1 cellular context compared by ENCODE assay signal in the genomic region with DNA sequence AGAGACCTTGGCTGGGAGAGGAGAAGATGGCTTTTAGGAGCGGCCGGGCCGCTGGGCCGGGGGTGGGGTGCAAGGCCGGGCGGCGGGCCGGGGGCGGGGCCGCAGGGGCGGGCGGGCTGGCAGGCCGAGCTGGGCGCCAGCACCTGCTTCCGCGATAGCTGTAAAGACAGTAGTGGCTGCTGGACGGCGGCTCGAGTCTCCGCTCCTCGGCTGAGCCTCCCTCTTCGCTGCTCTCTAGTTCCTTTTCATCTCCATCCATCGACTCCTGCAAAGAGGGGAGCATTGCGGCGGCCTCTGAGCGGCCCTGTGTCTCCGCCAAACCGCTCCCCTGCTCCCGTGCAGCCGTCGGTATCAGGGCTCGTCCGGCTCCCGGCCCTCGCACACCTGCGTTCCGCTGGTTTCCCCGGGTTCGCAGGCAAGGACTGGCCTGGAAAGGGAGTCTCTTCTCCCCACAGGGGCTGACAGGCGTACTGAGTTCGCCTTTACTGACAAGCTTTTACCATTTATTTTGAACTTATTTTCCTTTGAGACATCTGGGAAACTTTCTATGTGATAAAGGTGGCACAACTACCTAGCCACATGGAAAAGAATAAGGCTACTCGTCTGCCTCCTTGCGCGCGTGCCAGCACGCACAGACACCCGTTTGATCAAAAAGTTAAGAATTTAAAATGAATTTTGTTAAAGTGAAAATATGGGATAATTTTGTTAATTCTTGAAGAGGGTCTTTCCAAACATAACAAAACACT.
TF ChIP-seq lines count a peak whose summit lies in the region.

A gene with protein sequence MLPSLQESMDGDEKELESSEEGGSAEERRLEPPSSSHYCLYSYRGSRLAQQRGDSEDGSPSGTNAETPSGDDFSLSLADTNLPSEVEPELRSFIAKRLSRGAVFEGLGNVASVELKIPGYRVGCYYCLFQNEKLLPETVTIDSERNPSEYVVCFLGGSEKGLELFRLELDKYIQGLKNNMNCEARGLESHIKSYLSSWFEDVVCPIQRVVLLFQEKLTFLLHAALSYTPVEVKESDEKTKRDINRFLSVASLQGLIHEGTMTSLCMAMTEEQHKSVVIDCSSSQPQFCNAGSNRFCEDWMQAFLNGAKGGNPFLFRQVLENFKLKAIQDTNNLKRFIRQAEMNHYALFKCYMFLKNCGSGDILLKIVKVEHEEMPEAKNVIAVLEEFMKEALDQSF (minus strand): TSS at position 317 of the 746 bp plus-strand sequence. CDS start 34 bp downstream, at position 283.

TF ChIP-seq in GM12878, 131 proteins besides CTCF, POLR2A, EP300 and RAD21 (continued from another document):
- TF ChIP-seq, protein P1, sequence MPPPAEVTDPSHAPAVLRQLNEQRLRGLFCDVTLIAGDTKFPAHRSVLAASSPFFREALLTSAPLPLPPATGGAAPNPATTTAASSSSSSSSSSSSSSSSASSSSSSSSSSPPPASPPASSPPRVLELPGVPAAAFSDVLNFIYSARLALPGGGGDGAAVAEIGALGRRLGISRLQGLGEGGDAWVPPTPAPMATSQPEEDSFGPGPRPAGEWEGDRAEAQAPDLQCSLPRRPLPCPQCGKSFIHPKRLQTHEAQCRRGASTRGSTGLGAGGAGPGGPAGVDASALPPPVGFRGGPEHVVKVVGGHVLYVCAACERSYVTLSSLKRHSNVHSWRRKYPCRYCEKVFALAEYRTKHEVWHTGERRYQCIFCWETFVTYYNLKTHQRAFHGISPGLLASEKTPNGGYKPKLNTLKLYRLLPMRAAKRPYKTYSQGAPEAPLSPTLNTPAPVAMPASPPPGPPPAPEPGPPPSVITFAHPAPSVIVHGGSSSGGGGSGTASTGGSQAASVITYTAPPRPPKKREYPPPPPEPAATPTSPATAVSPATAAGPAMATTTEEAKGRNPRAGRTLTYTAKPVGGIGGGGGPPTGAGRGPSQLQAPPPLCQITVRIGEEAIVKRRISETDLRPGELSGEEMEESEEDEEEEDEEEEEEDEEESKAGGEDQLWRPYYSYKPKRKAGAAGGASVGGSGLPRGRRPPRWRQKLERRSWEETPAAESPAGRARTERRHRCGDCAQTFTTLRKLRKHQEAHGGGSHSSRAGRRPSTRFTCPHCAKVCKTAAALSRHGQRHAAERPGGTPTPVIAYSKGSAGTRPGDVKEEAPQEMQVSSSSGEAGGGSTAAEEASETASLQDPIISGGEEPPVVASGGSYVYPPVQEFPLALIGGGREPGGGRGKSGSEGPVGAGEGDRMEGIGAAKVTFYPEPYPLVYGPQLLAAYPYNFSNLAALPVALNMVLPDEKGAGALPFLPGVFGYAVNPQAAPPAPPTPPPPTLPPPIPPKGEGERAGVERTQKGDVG (CRISPR knock-in tag; IDR thresholded peaks at IDR 0.05) = 0 out of 2 replicates have a peak, but pooled peaks have one; percentile 35
- TF ChIP-seq SKIL (IDR thresholded peaks at IDR 0.05; ENCODE audit: low read depth, poor library complexity, severe bottlenecking) (no peak), CHD1 (IDR thresholded peaks at IDR 0.05; ENCODE audit: low read depth, low read length) (no peak), TARDBP (IDR thresholded peaks at IDR 0.05; ENCODE audit: borderline replicate concordance) (peak; percentile 76; the same call in 1 of the 2 replicates), SREBF2 (IDR thresholded peaks at IDR 0.05; ENCODE audit: low read length) (peak; percentile 64), CBX5 (IDR thresholded peaks at IDR 0.05; ENCODE audit: low read depth) (peak; percentile 86), LARP7 (IDR thresholded peaks at IDR 0.05) (peak; percentile 87), MYC (IDR thresholded peaks at IDR 0.05; ENCODE audit: insufficient read depth, insufficient read length, insufficient replicate concordance, low read length, severe bottlenecking) (no peak), SIX5 (IDR thresholded peaks at IDR 0.05; ENCODE audit: low read depth, low read length, severe bottlenecking) (peak; percentile 72), TCF7 (IDR thresholded peaks at IDR 0.05; ENCODE audit: borderline replicate concordance) (peak; percentile 82), HDGF (IDR thresholded peaks at IDR 0.05) (no peak), SMC3 (IDR thresholded peaks at IDR 0.05; ENCODE audit: borderline replicate concordance, low read length) (no peak; the same call in 1 of the 2 replicates), ETV6 (conservative IDR thresholded peaks at IDR 0.05 in 1 of 2, IDR thresholded peaks at IDR 0.05 in 1 of 2; ENCODE audit: borderline replicate concordance in 1 of 2, low read depth in 1 of 2) (peak in 1 of 2 experiments; percentile 15; a peak in 1 of 4 replicates), RELB (IDR thresholded peaks at IDR 0.05; ENCODE audit: low read depth) (peak; percentile 87), BHLHE40 (IDR thresholded peaks at IDR 0.05; ENCODE audit: borderline replicate concordance in 1 of 2, low read depth in 2 of 2, low read length in 1 of 2) (peak; percentile 96 to 99), BACH1 (IDR thresholded peaks at IDR 0.05; ENCODE audit: borderline replicate concordance) (peak; percentile 78; the same call in 1 of the 2 replicates), MLLT1 (IDR thresholded peaks at IDR 0.05) (peak; percentile 98), NFYA (IDR thresholded peaks at IDR 0.05; ENCODE audit: borderline replicate concordance, low read depth, low read length) (no peak), HDAC2 (IDR thresholded peaks at IDR 0.05) (no peak), RFX5 (IDR thresholded peaks at IDR 0.05; ENCODE audit: low read depth, low read length) (peak; percentile 49; the same call in 1 of the 2 replicates), IKZF2 (IDR thresholded peaks at IDR 0.05) (peak; percentile 25 to 56; a peak in 2 of 4 replicates), ESRRA (IDR thresholded peaks at IDR 0.05; ENCODE audit: low read length) (peak; percentile 84; the same call in 1 of the 2 replicates), CEBPB (IDR thresholded peaks at IDR 0.05; ENCODE audit: borderline replicate concordance in 1 of 2, low read depth in 2 of 2, low read length in 2 of 2) (no peak), PML (IDR thresholded peaks at IDR 0.05; ENCODE audit: low read length) (peak; percentile 74; the same call in 1 of the 2 replicates)
